ENCODE assay signal across 16 cellular contexts in the genomic region with DNA sequence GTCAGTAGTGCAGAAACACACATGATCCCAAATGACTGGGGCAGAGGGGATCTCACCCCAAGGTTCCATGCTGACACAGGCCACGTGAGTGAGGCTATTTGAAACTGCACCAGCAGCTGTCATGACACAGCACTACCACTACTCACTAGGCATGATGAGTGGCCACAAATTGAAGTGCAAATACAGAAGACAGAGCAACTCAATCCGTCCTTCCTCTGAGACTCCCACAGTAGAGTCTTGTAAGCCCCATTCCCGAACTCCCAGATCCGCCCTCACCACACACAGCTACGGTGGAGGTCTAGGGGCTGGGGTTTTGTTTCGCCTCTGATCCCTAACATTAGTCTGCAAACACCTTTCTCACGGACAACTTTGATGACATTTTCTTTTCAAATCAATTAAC.
DNase-seq lines count a peak whose midpoint lies in the region; ATAC-seq and TF ChIP-seq lines count a peak whose summit lies in the region.
"Had no signal": no experiment of that assay in that cellular context is flagged by ENCODE, and none has a peak within 500 bp of the region (broad histone marks: within the 10 kb centered on the region; RNA-seq: fewer than 3 reads in every experiment).

No MANE protein-coding gene starts in this region.

- peaks cover 18% of the 10 kb centered on the region for H3K36me3 Mint-ChIP-seq in MCF 10A (ENCODE audit: insufficient read depth, unreplicated experiment)

- POLR2A ChIA-PET in AG04450 (lab: Yijun Ruan, JAX): no interaction called here
- POLR2A ChIA-PET in MCF 10A (lab: Yijun Ruan, JAX): interaction anchor here (1.1 kb wide), 1 partner anchor 16 kb away, joined by 3 read pairs; no protein-coding TSS in a partner anchor

- CTCF ChIA-PET in AG04450 (lab: Charles Lee): interaction anchor here (7.6 kb wide), 1 partner anchor 16 kb away, joined by 53 read pairs; no protein-coding TSS in a partner anchor
- CTCF ChIA-PET in MCF 10A (lab: Yijun Ruan, JAX): interaction anchor here (0.6 to 1.2 kb wide), 3 partner anchors 15 to 666 kb away, joined by 3 read pairs; no protein-coding TSS in a partner anchor

- ATAC-seq in foreskin keratinocyte: peak; percentile 46
- ATAC-seq in HG03175 (IDR thresholded peaks at IDR 0.05; ENCODE audit: unreplicated experiment): no peak
- ATAC-seq: esophagus mucosa had no signal

- no peak overlapping the region for H3K27ac Mint-ChIP-seq in MCF 10A (ENCODE audit: low read depth, unreplicated experiment)
- H3K27ac Mint-ChIP-seq: activated T-helper 2 cell treated with anti-CD3 and anti-CD28 coated beads, Interferon-gamma antibody, Interleukin-2, Interleukin-4, amounts not matched to agents 10 μg/mL and 5 μg/mL and 100 μg/mL, durations not matched to agents 14 hours and 24 hours and 36 hours had no signal

- no peaks in the 10 kb centered on the region for H3K27me3 Mint-ChIP-seq in MCF 10A (ENCODE audit: insufficient read depth, unreplicated experiment)

- intact Hi-C loops in MCF 10A (cut with micrococcal nuclease): loop anchor here (10.0 kb wide), 1 partner anchor 85 kb away; no protein-coding TSS in a partner anchor

- H3K27me3 ChIP-seq in AG04450 (ENCODE audit: control insufficient read depth, insufficient read depth, low read length) (no peaks in the 10 kb centered on the region), foreskin keratinocyte (no peaks in the 10 kb centered on the region)
- H3K27me3 ChIP-seq: Peyer's patch had no signal

- H3K9me3 ChIP-seq in AG04450 (ENCODE audit: control insufficient read depth, insufficient read depth, low read length): no peaks in the 10 kb centered on the region
- H3K9me3 ChIP-seq: Peyer's patch had no signal

- H3K4me3 ChIP-seq in AG04450 (ENCODE audit: low read depth, low read length): no peak overlapping the region
- H3K4me3 ChIP-seq: Peyer's patch had no signal

- H3K4me3 Mint-ChIP-seq in MCF 10A (ENCODE audit: unreplicated experiment): no peak overlapping the region
- H3K4me3 Mint-ChIP-seq: neural crest cell had no signal

- no peaks in the 10 kb centered on the region for H3K4me1 ChIP-seq in foreskin keratinocyte
- H3K4me1 ChIP-seq: Peyer's patch had no signal

- peak overlapping the region; percentile 3 for H3K27ac ChIP-seq in AG04450 (ENCODE audit: low read depth, low read length)
- H3K27ac ChIP-seq in foreskin keratinocyte: no peak overlapping the region
- H3K27ac ChIP-seq: C4-2B, Peyer's patch had no signal

- no peaks in the 10 kb centered on the region for H3K4me1 Mint-ChIP-seq in MCF 10A (ENCODE audit: insufficient read depth, unreplicated experiment)
- H3K4me1 Mint-ChIP-seq: neural crest cell had no signal

- no peak for DNase-seq in AG04450 (ENCODE audit: low read depth, low spot score)
- peak; percentile 28 for DNase-seq in NCI-H748 treated with DMSO at 0.1 percent for 48 hours (lab: John Stamatoyannopoulos, UW)
- no peak for DNase-seq in foreskin keratinocyte
- DNase-seq in MCF 10A (ENCODE audit: unreplicated experiment): no peak
- DNase-seq in NK-92 (lab: John Stamatoyannopoulos, UW; ENCODE audit: unreplicated experiment): no peak
- DNase-seq in GM20000 (ENCODE audit: low spot score): no peak
- DNase-seq: islet precursor cell; KBM-7; Peyer's patch; stimulated activated CD4-positive, alpha-beta T cell treated with anti-CD3 and anti-CD28 coated beads, Interleukin-1b, Interleukin-23, amount 100 ng/mL, for 48 hours had no signal

- no peaks in the 10 kb centered on the region for H3K9me3 Mint-ChIP-seq in MCF 10A (ENCODE audit: unreplicated experiment)
- H3K9me3 Mint-ChIP-seq: activated T-helper 2 cell treated with anti-CD3 and anti-CD28 coated beads, Interferon-gamma antibody, Interleukin-2, Interleukin-4, amounts not matched to agents 10 μg/mL and 5 μg/mL and 100 μg/mL, durations not matched to agents 14 hours and 24 hours and 36 hours; neural crest cell had no signal

- TF ChIP-seq CTCF in AG04450 (IDR thresholded peaks at IDR 0.05; ENCODE audit: low read depth, low read length): no peak
- peak; percentile 14; the same call in 1 of the 2 replicates for TF ChIP-seq CTCF in GM12874 (IDR thresholded peaks at IDR 0.05; ENCODE audit: insufficient read depth, low read depth, low read length)
- TF ChIP-seq CTCF in foreskin keratinocyte (conservative IDR thresholded peaks at IDR 0.05): no peak
- TF ChIP-seq CTCF in MCF 10A (IDR thresholded peaks at IDR 0.05; ENCODE audit: unreplicated experiment): no peak
- TF ChIP-seq CTCF in GM20000 (IDR thresholded peaks at IDR 0.05; ENCODE audit: extremely low read depth, missing control alignments): no peak

- no TSS peak for BruUV-seq in MCF 10A (replicated peaks; lab: Mats Ljungman, UMichigan)
